9 cellular contexts compared by ENCODE assay signal in the genomic region with DNA sequence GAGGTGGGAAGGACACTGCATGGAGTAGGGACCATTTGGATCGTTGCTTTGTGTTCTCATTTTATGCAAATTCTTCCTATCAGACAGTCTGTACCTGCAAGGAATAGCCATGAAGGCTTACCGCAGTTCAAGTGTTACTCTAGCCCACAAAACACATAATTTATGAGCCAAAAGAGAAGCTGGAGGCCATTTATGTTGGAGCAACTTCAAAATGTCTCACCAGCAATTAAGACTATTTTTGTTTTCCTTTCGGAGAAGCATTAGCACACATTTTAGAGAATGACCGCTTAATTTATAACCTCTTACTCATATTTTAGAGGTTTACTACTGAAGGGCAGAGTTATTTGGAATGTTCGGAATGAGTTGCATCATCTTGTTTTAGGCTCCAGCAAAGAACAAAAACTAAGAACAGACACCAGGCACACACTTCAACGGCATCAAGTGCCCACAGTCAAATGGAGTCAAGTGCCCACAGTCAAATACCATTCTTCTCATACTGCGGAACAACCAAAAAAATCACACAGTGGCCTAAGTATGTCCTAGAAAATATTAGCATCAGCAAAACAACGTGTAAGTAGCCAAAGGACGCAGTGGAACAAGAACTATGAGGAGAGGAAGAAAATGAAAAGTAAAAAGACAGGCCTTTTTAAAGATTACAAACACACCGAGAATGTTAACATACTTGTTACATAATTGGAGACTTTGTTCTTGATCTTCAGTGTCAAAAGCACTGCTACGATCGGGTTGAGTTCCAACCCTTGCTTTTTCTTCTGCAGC. TPM values are rescaled to one million over a fixed set of nuclear protein-coding genes. Genes with fewer than 3 reads are reported as not detected.
A peak's percentile ranks its signal among the peaks of the same experiment; 100 is the strongest.
DNase-seq lines count a peak whose midpoint lies in the region; ATAC-seq and TF ChIP-seq lines count a peak whose summit lies in the region.
"Had no signal": no experiment of that assay in that cellular context is flagged by ENCODE, and none has a peak within 500 bp of the region (broad histone marks: within the 10 kb centered on the region; RNA-seq: fewer than 3 reads in every experiment).

No MANE protein-coding gene starts in this region.

- peaks cover 8% of the 10 kb centered on the region for H3K27me3 Mint-ChIP-seq in CD4-positive, alpha-beta T cell

- ATAC-seq in omental fat pad (ENCODE audit: low FRiP score) (peak; percentile 79), HG02973 (IDR thresholded peaks at IDR 0.05; ENCODE audit: unreplicated experiment) (no peak), HG03025 (IDR thresholded peaks at IDR 0.05; ENCODE audit: low FRiP score, unreplicated experiment) (no peak)
- no peak for ATAC-seq in CD4-positive, alpha-beta T cell (ENCODE audit: poor library complexity)

- H3K4me3 ChIP-seq in epithelial cell of esophagus (ENCODE audit: low read length): no peak overlapping the region

- no peaks in the 10 kb centered on the region for H3K36me3 Mint-ChIP-seq in CD4-positive, alpha-beta T cell (ENCODE audit: low read depth)

- H3K4me3 Mint-ChIP-seq in CD4-positive, alpha-beta T cell: no peak overlapping the region

- H3K27me3 ChIP-seq in CD4-positive, alpha-beta T cell (ENCODE audit: control insufficient read depth, insufficient read depth, low read length): no peaks in the 10 kb centered on the region

- H3K27ac ChIP-seq in CD4-positive, alpha-beta T cell (ENCODE audit: low read depth, low read length): no peak overlapping the region

- TF ChIP-seq CTCF in epithelial cell of esophagus (IDR thresholded peaks at IDR 0.05; ENCODE audit: insufficient read depth, low read depth, low read length, missing control alignments) (no peak), omental fat pad (IDR thresholded peaks at IDR 0.05) (no peak)
- no peak for TF ChIP-seq CTCF in CD4-positive, alpha-beta T cell (IDR thresholded peaks at IDR 0.05)

- DNase-seq in Ammon's horn (ENCODE audit: low spot score) (peak; percentile 43), NCI-H187 treated with DMSO at 0.1 percent for 48 hours (lab: John Stamatoyannopoulos, UW) (peak; percentile 13), epithelial cell of esophagus (ENCODE audit: low read depth) (peak; percentile 48), omental fat pad (ENCODE audit: low spot score) (no peak), T-helper 2 cell (no peak)
- no peak for DNase-seq in CD4-positive, alpha-beta T cell
- DNase-seq: activated CD4-positive, alpha-beta T cell treated with anti-CD3 and anti-CD28 coated beads for 1 hour had no signal

- POLR2A ChIA-PET in CD4-positive, alpha-beta T cell (lab: Charles Lee): no interaction called here

- no peak overlapping the region for H3K27ac Mint-ChIP-seq in CD4-positive, alpha-beta T cell

- no peaks in the 10 kb centered on the region for H3K9me3 Mint-ChIP-seq in CD4-positive, alpha-beta T cell

- CTCF ChIA-PET in CD4-positive, alpha-beta T cell (lab: Charles Lee): no interaction called here

- H3K9me3 ChIP-seq in CD4-positive, alpha-beta T cell (ENCODE audit: control insufficient read depth, low read length): no peaks in the 10 kb centered on the region

- intact Hi-C loops in CD4-positive, alpha-beta T cell (cut with DNase I, micrococcal nuclease): no loop called here

- no peaks in the 10 kb centered on the region for H3K4me1 Mint-ChIP-seq in CD4-positive, alpha-beta T cell (ENCODE audit: low read depth)

RNA-seq across cellular contexts. Expression of a gene that starts 17.5 kb away (rescaled TPM):
- total RNA-seq in omental fat pad: under 1 TPM in 2 of 4 donors, not detected in 2; 0.44 to 0.72 TPM
- under 1 TPM in 1 of 2 experiments, not detected in 1; 0.19 TPM for total RNA-seq in CD4-positive, alpha-beta T cell

Comparison
In these comparisons a context has a peak if more than half of its experiments do, and no peak if none do; other contexts are left out.
1. DNase-seq: peak in Ammon's horn (single experiment), NCI-H187 treated with DMSO at 0.1 percent for 48 hours (single experiment) and epithelial cell of esophagus (single experiment); none in omental fat pad (single experiment), T-helper 2 cell (0 of 5) and CD4-positive, alpha-beta T cell (0 of 10).